8 cellular contexts compared by ENCODE assay signal in the genomic region with DNA sequence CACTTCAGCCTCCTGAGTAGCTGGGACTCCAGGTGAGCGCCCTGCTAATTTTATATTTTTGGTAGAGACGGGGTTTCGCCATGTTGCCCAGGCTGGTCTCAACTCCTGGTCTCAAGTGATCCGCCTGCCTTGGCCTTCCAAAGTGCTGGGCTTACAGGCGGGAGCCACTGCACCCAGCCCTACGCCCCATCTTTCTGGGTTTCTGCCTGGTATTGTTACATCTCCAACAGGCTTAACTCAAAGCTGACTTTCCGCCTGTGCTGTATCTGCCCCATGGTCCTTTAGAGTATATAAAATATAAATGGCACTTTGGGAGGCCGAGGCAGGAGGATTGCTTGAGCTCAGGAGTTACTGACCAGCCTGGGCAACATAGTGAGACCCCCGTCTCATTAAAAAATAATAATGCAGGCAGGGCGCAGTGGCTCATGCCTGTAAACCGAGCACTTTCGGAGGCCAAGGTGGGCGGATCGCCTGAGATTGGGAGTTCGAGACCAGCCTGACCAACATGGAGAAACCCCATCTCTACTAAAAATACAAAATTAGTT. TPM values are rescaled to one million over a fixed set of nuclear protein-coding genes. Genes with fewer than 3 reads are reported as not detected.
A peak's percentile ranks its signal among the peaks of the same experiment; 100 is the strongest.
DNase-seq lines count a peak whose midpoint lies in the region; ATAC-seq and TF ChIP-seq lines count a peak whose summit lies in the region.

No MANE protein-coding gene starts in this region.

- in situ Hi-C loops in Panc1 (cut with HindIII; ENCODE audit: low pct_unique_long_range_greater_than_20kb, low sequenced_read_pairs): no loop called here

- peak overlapping the region; percentile 85 for H3K27ac ChIP-seq in Panc1 (ENCODE audit: low read length)

- H3K4me3 ChIP-seq in Panc1 (ENCODE audit: low read depth in 2 of 2, low read length in 2 of 2) (peak overlapping the region; percentile 63 to 73), epithelial cell of esophagus (ENCODE audit: low read length) (peak overlapping the region; percentile 79)

- no peaks in the 10 kb centered on the region for H3K36me3 ChIP-seq in Panc1 (ENCODE audit: control insufficient read depth, insufficient read depth, low read length)

- no peak for TF ChIP-seq CTCF in Panc1 (IDR thresholded peaks at IDR 0.05)
- TF ChIP-seq CTCF in epithelial cell of esophagus (IDR thresholded peaks at IDR 0.05; ENCODE audit: insufficient read depth, low read depth, low read length, missing control alignments): no peak
- TF ChIP-seq CTCF in omental fat pad (IDR thresholded peaks at IDR 0.05): no peak

- DNase-seq in GM04504 (ENCODE audit: low read depth): peak; percentile 1
- no peak for DNase-seq in Panc1 (ENCODE audit: low read depth, low spot score)
- no peak for DNase-seq in epithelial cell of esophagus (ENCODE audit: low read depth)
- no peak for DNase-seq in omental fat pad (ENCODE audit: low spot score)
- no peak for DNase-seq in occipital lobe (lab: John Stamatoyannopoulos, UW)
- DNase-seq in NCI-H1105 (lab: John Stamatoyannopoulos, UW): no peak
- no peak for DNase-seq in UCSD-AML1 (lab: John Stamatoyannopoulos, UW; ENCODE audit: unreplicated experiment)

- H3K9me3 ChIP-seq in Panc1 (ENCODE audit: control insufficient read depth, insufficient read depth, low read depth, low read length): no peaks in the 10 kb centered on the region

- intact Hi-C loops in Panc1 (cut with micrococcal nuclease; ENCODE audit: unreplicated experiment): no loop called here

- POLR2A ChIA-PET in Panc1 (lab: Charles Lee): interaction anchor here (0.6 kb wide), 1 partner anchor 11 kb away, joined by 5 read pairs; no protein-coding TSS in a partner anchor

- no peak for ATAC-seq in Panc1
- peak; percentile 1 for ATAC-seq in omental fat pad (ENCODE audit: low FRiP score)
- no peak for ATAC-seq in GM19324 (IDR thresholded peaks at IDR 0.05; ENCODE audit: low FRiP score, unreplicated experiment)

- no TSS peak for BruUV-seq in Panc1 (replicated peaks; lab: Mats Ljungman, UMichigan)

- H3K27me3 ChIP-seq in Panc1 (ENCODE audit: control insufficient read depth, insufficient read depth, low read length): no peaks in the 10 kb centered on the region

- H3K4me1 ChIP-seq in Panc1 (ENCODE audit: control insufficient read depth, insufficient read depth, low read length): no peaks in the 10 kb centered on the region

- CTCF ChIA-PET in Panc1 (lab: Charles Lee): no interaction called here

RNA-seq across cellular contexts. Expression of gene GLDC, which starts 36.5 kb away (rescaled TPM):
- 4.0 TPM for total RNA-seq in Panc1 (2021; ENCODE audit: unreplicated experiment)
- 5.8 TPM for polyA plus RNA-seq in Panc1 (2012; ENCODE audit: insufficient read length)
- total RNA-seq in omental fat pad: 1 to 10 TPM in 1 of 4 donors, under 1 TPM in 2, not detected in 1; 0.13 to 1.7 (median 0.46) TPM
- 10.0 TPM for total RNA-seq in occipital lobe
